ENCODE assay signal across 1 cellular context in genomic region chr12:116358850-116359761, GRCh38.
TF ChIP-seq lines count a peak whose summit lies in the region.

No MANE protein-coding gene starts in this region.

TF ChIP-seq in K562, 482 proteins besides CTCF, POLR2A, EP300 and RAD21 (continued from another document and continues in another):
- TF ChIP-seq MCM3 (IDR thresholded peaks at IDR 0.05) = no peak
- no peak for TF ChIP-seq HDAC8 (tag; IDR thresholded peaks at IDR 0.05)
- TF ChIP-seq ZNF592 (IDR thresholded peaks at IDR 0.05) = peak; percentile 78
- TF ChIP-seq XRCC5 (IDR thresholded peaks at IDR 0.05; ENCODE audit: low read depth, low read length) = no peak; the same call in 1 of the 2 replicates
- TF ChIP-seq REST (CRISPR knock-in tag; IDR thresholded peaks at IDR 0.05; ENCODE audit: low read depth) = no peak
- no peak for TF ChIP-seq GTF2E2 (tag; IDR thresholded peaks at IDR 0.05)
- TF ChIP-seq E2F8 (IDR thresholded peaks at IDR 0.05; ENCODE audit: low read depth, partially characterized antibody) = no peak
- TF ChIP-seq LCOR (CRISPR knock-in tag; IDR thresholded peaks at IDR 0.05) = no peak
- TF ChIP-seq MEF2A (IDR thresholded peaks at IDR 0.05; ENCODE audit: control insufficient read depth, low read depth, low read length) = no peak
- TF ChIP-seq CHD1 (IDR thresholded peaks at IDR 0.05; ENCODE audit: low read length) = no peak
- TF ChIP-seq CBX3 (IDR thresholded peaks at IDR 0.05; ENCODE audit: borderline replicate concordance in 1 of 2, low read length in 2 of 2) = 0 out of 3 replicates have a peak, but pooled peaks of 1 of the 2 experiments have one; percentile 12
- TF ChIP-seq CHD2 (IDR thresholded peaks at IDR 0.05; ENCODE audit: low read depth, low read length) = no peak
- TF ChIP-seq CSDE1 (IDR thresholded peaks at IDR 0.05) = no peak
- TF ChIP-seq AFF1 (IDR thresholded peaks at IDR 0.05; ENCODE audit: low read depth in 1 of 2, partially characterized antibody in 2 of 2) = peak in 1 of 2 experiments; percentile 14
- TF ChIP-seq ZKSCAN3 (CRISPR knock-in tag; IDR thresholded peaks at IDR 0.05) = no peak
- no peak; the same call in 1 of the 2 replicates for TF ChIP-seq ZBTB40 (IDR thresholded peaks at IDR 0.05)
- no peak for TF ChIP-seq ZBTB40 (CRISPR knock-in tag; IDR thresholded peaks at IDR 0.05)
- TF ChIP-seq ZNF75A (CRISPR knock-in tag; IDR thresholded peaks at IDR 0.05) = no peak
- TF ChIP-seq CC2D1A (IDR thresholded peaks at IDR 0.05) = no peak
- no peak for TF ChIP-seq ZSCAN29 (IDR thresholded peaks at IDR 0.05)
- no peak for TF ChIP-seq NFATC3 (IDR thresholded peaks at IDR 0.05)
- TF ChIP-seq ZNF584 (CRISPR knock-in tag; IDR thresholded peaks at IDR 0.05; ENCODE audit: low read depth) = no peak
